Comparison of ENCODE assay signal across 8 cellular contexts in the genomic region with DNA sequence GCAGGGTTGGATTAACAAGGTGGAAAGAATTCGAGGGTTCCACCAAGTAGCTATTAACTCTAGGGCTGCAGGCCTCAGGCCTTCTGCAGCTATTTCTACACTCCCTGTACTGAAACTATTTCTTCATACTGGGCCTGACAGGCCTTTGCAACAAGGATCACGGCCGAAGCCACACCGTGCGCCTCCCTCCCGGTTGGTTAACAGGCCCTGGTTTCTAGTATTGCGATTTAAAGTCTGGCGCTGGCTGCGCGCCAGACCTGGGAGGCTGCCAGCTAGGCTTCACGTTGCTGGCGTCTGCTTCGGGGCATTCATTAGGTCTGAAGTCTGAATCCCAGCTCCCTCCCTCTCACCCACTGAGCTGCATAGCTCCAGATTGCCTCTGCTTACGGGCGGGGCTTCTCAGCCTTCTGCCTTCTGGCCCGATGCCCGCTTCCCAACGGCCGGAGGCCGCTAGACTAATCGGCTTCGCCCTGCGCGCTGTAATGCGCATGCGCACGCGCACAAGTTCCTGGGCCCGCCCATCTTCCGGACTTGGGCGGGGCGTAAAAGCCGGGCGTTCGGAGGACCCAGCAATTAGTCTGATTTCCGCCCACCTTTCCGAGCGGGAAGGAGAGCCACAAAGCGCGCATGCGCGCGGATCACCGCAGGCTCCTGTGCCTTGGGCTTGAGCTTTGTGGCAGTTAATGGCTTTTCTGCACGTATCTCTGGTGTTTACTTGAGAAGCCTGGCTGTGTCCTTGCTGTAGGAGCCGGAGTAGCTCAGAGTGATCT.
A peak's percentile ranks its signal among the peaks of the same experiment; 100 is the strongest.
DNase-seq lines count a peak whose midpoint lies in the region; ATAC-seq and TF ChIP-seq lines count a peak whose summit lies in the region.

No MANE protein-coding gene starts in this region.

- peaks cover 36% of the 10 kb centered on the region for H3K4me1 Mint-ChIP-seq in central memory CD8-positive, alpha-beta T cell

- no peaks in the 10 kb centered on the region for H3K27me3 Mint-ChIP-seq in central memory CD8-positive, alpha-beta T cell

- H3K27ac Mint-ChIP-seq in central memory CD8-positive, alpha-beta T cell (ENCODE audit: low read depth) = peak overlapping the region; percentile 96

- peaks cover 68% of the 10 kb centered on the region for H3K36me3 Mint-ChIP-seq in central memory CD8-positive, alpha-beta T cell (ENCODE audit: insufficient read depth)

- TF ChIP-seq CTCF in AG09309 (IDR thresholded peaks at IDR 0.05; ENCODE audit: control insufficient read depth, insufficient read depth, low read depth, low read length, missing control alignments) = no peak

- H3K4me3 ChIP-seq in AG09309 (ENCODE audit: control insufficient read depth, low read depth, low read length) = peak overlapping the region; percentile 80

- H3K9me3 Mint-ChIP-seq in central memory CD8-positive, alpha-beta T cell = no peaks in the 10 kb centered on the region

- ATAC-seq in GM19025 (IDR thresholded peaks at IDR 0.05; ENCODE audit: low read depth, unreplicated experiment) (peak; percentile 58), HG03280 (IDR thresholded peaks at IDR 0.05; ENCODE audit: unreplicated experiment) (peak; percentile 66)
- peak; percentile 37 for ATAC-seq in central memory CD8-positive, alpha-beta T cell (replicated peaks; ENCODE audit: extremely low read depth, poor library complexity, severe bottlenecking)

- peak overlapping the region; percentile 99 for H3K4me3 Mint-ChIP-seq in central memory CD8-positive, alpha-beta T cell

- DNase-seq in AG09309 (ENCODE audit: low read depth) (peak; percentile 98), NCI-H345 treated with DMSO at 0.1 percent for 48 hours (lab: John Stamatoyannopoulos, UW; ENCODE audit: unreplicated experiment) (peak; percentile 96), iris pigment epithelial cell (ENCODE audit: low read depth) (peak; percentile 99)
- peak; percentile 90 for DNase-seq in activated CD4-positive, CD25-positive, alpha-beta regulatory T cell treated with anti-CD3 and anti-CD28 coated beads, Interleukin-2, amount 50 U/mL, for 16 hours (ENCODE audit: low read depth, low spot score)
- DNase-seq in central memory CD8-positive, alpha-beta T cell (ENCODE audit: low spot score in 2 of 2) = peak; percentile 94 to 97
- peak; percentile 90 for DNase-seq in stimulated activated CD4-positive, alpha-beta T cell treated with anti-CD3 and anti-CD28 coated beads, Interleukin-12 subunit alpha, Interleukin-12 subunit beta, amount 100 ng/mL, for 24 hours (ENCODE audit: low read depth in 2 of 2)

Comparison
In these comparisons a context has a peak if more than half of its experiments do, and no peak if none do; other contexts are left out.
1. Peak in every context shown above with its lines: DNase-seq, ATAC-seq and H3K4me3 ChIP-seq.